13 cellular contexts compared by ENCODE assay signal in genomic region chr22:19287076-19287724, GRCh38. TPM values are rescaled to one million over a fixed set of nuclear protein-coding genes. Genes with fewer than 3 reads are reported as not detected.
DNase-seq lines count a peak whose midpoint lies in the region; ATAC-seq and TF ChIP-seq lines count a peak whose summit lies in the region.
"Had no signal": no experiment of that assay in that cellular context is flagged by ENCODE, and none has a peak within 500 bp of the region (broad histone marks: within the 10 kb centered on the region; RNA-seq: fewer than 3 reads in every experiment).

No MANE protein-coding gene starts in this region.

- POLR2A ChIA-PET in PC-3 (lab: Charles Lee; ENCODE audit: unreplicated experiment) = no interaction called here

- no peak overlapping the region for H2AFZ ChIP-seq in PC-3 (ENCODE audit: low read length)

- CTCF ChIA-PET in PC-3 (lab: Charles Lee) = no interaction called here

- no peaks in the 10 kb centered on the region for H3K9me2 ChIP-seq in PC-3 (replicated peaks; ENCODE audit: low read length)

- ATAC-seq in PC-3 (peak; percentile 39), HG02840 (IDR thresholded peaks at IDR 0.05; ENCODE audit: low FRiP score, unreplicated experiment) (no peak)
- ATAC-seq: T-helper 17 cell had no signal

- peaks cover 42 to 89% (median 80%) of the 10 kb centered on the region in 10 experiments for H3K4me1 ChIP-seq in BLaER1 treated with 17β-estradiol and CSF1 and Interleukin-3, amounts not matched to agents 10 nM and 100 nM
- H3K4me1 ChIP-seq in PC-3 (ENCODE audit: insufficient read depth, low read length) = peaks cover 41% of the 10 kb centered on the region

- H3K4me3 ChIP-seq in BLaER1 treated with 17β-estradiol and CSF1 and Interleukin-3, amounts not matched to agents 10 nM and 100 nM = no peak overlapping the region
- no peak overlapping the region for H3K4me3 ChIP-seq in PC-3 (ENCODE audit: low read length)

- H3K27ac ChIP-seq in BLaER1 treated with 17β-estradiol and CSF1 and Interleukin-3, amounts not matched to agents 10 nM and 100 nM = peak overlapping the region in 2 of 11 experiments; percentile 10 to 11; a peak in 2 of 22 replicates
- H3K27ac ChIP-seq in PC-3 (ENCODE audit: low read length) = peak overlapping the region; percentile 36
- H3K27ac ChIP-seq: C4-2B had no signal

- intact Hi-C loops in PC-3 (cut with micrococcal nuclease) = loop anchor here (2.0 kb wide), 1 partner anchor 108 kb away; the partner anchor contains the start of gene SLC25A1

- H3K27me3 ChIP-seq in BLaER1 treated with 17β-estradiol and CSF1 and Interleukin-3, amounts not matched to agents 10 nM and 100 nM = peaks cover 0 to 14% (median 12%) of the 10 kb centered on the region in 11 experiments; a peak in 18 of 22 replicates
- H3K27me3 ChIP-seq in PC-3 (ENCODE audit: low read length) = no peaks in the 10 kb centered on the region

- no peaks in the 10 kb centered on the region for H3K9me3 ChIP-seq in BLaER1 treated with 17β-estradiol and CSF1 and Interleukin-3, amounts not matched to agents 10 nM and 100 nM (replicated peaks in 1 of 11)
- H3K9me3 ChIP-seq in PC-3 (ENCODE audit: low read length) = no peaks in the 10 kb centered on the region

- no peak overlapping the region; a peak in 1 of 22 replicates for H3K9ac ChIP-seq in BLaER1 treated with 17β-estradiol and CSF1 and Interleukin-3, amounts not matched to agents 10 nM and 100 nM
- H3K9ac ChIP-seq in PC-3 (ENCODE audit: low read length) = no peak overlapping the region

- H3K36me3 ChIP-seq in BLaER1 treated with 17β-estradiol and CSF1 and Interleukin-3, amounts not matched to agents 10 nM and 100 nM = no peaks in the 10 kb centered on the region
- H3K36me3 ChIP-seq in PC-3 (ENCODE audit: low read depth, low read length) = no peaks in the 10 kb centered on the region

- H3K4me2 ChIP-seq in BLaER1 treated with 17β-estradiol and CSF1 and Interleukin-3, amounts not matched to agents 10 nM and 100 nM = peak overlapping the region; percentile 10 to 98 (median 74); a peak in 21 of 22 replicates
- peak overlapping the region; percentile 22 for H3K4me2 ChIP-seq in PC-3 (ENCODE audit: low read length)

- TF ChIP-seq CTCF in PC-3 (conservative IDR thresholded peaks at IDR 0.05; ENCODE audit: low read depth, low read length) (no peak), GM10266 (IDR thresholded peaks at IDR 0.05; ENCODE audit: control insufficient read depth, insufficient read depth, low read depth, missing control alignments) (no peak)

- no TSS peak for BruUV-seq in PC-3 (replicated peaks; lab: Mats Ljungman, UMichigan)

- DNase-seq in NCI-H1092 (lab: John Stamatoyannopoulos, UW) (peak; percentile 80), PC-3 (peak; percentile 54), iPS-NIHi11 (ENCODE audit: low spot score) (peak; percentile 35), amygdala (lab: John Stamatoyannopoulos, UW) (no peak), GM10266 (ENCODE audit: extremely low spot score) (no peak)
- DNase-seq in stimulated activated CD4-positive, alpha-beta T cell treated with anti-CD3 and anti-CD28 coated beads, Interleukin-4, amount 100 ng/mL, for 1 hour = no peak
- DNase-seq: activated T-cell treated with anti-CD3 and anti-CD28 coated beads, Interleukin-2, amount 50 U/mL, for 48 hours; effector memory CD4-positive, alpha-beta T cell; stimulated activated CD4-positive, alpha-beta T cell treated with anti-CD3 and anti-CD28 coated beads, Interleukin-12 subunit alpha, Interleukin-12 subunit beta, amount 100 ng/mL, for 4 hours; T-helper 17 cell had no signal

- peaks cover 11% of the 10 kb centered on the region for H3K79me2 ChIP-seq in PC-3 (ENCODE audit: low read length)

- H4K20me1 ChIP-seq in BLaER1 treated with 17β-estradiol and CSF1 and Interleukin-3, amounts not matched to agents 10 nM and 100 nM = peaks cover 0 to 9% (median 0%) of the 10 kb centered on the region in 11 experiments; a peak in 2 of 22 replicates
- no peaks in the 10 kb centered on the region for H4K20me1 ChIP-seq in PC-3 (ENCODE audit: low read length)

- no peaks in the 10 kb centered on the region for H3F3A ChIP-seq in PC-3 (ENCODE audit: low read length, unreplicated experiment)

RNA-seq across cellular contexts. Expression of gene CLTCL1, which starts 4.3 kb away (rescaled TPM):
- 4.5 and 5.5 TPM in 2 replicates for total RNA-seq in PC-3 (2014; rRNA removed)

Comparison
In these comparisons a context has a peak if more than half of its experiments do, and no peak if none do; other contexts are left out.
1. DNase-seq: peak in NCI-H1092 (single experiment), PC-3 (single experiment) and iPS-NIHi11 (single experiment); none in amygdala (0 of 56), GM10266 (single experiment) and stimulated activated CD4-positive, alpha-beta T cell treated with anti-CD3 and anti-CD28 coated beads, Interleukin-4, amount 100 ng/mL, for 1 hour (single experiment).